ENCODE assay signal across 15 cellular contexts in the genomic region with DNA sequence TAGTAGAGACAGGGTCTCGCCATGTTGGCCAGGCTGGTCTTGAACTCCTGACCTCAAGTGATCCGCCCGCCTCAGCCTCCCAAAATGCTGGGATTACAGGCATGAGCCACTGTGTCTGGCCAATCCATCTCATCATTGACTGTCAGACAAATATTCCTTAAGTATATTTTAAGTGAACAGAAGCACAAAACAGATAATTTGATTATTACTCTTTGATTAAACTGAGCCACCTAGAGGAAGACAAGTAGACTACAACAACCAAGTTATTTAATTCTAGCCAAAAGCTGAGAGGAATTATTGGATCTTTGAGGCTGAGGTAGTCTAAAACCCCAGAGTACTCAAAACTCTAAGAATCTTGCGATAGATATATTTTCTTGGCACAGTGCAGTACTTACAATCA. TPM values are rescaled to one million over a fixed set of nuclear protein-coding genes. Genes with fewer than 3 reads are reported as not detected.
DNase-seq lines count a peak whose midpoint lies in the region; ATAC-seq and TF ChIP-seq lines count a peak whose summit lies in the region.
"Had no signal": no experiment of that assay in that cellular context is flagged by ENCODE, and none has a peak within 500 bp of the region (broad histone marks: within the 10 kb centered on the region; RNA-seq: fewer than 3 reads in every experiment).

No MANE protein-coding gene starts in this region.

- H3K9me3 Mint-ChIP-seq in activated T-helper 1 cell treated with anti-CD3 and anti-CD28 coated beads, Interleukin-12 subunit alpha, Interleukin-12 subunit beta, Interleukin-2, Interleukin-4 antibody, amounts not matched to agents 30 ng/mL and 10 ng/mL and 1 ng/mL, durations not matched to agents 14 hours and 24 hours and 36 hours, result no peaks in the 10 kb centered on the region
- no peaks in the 10 kb centered on the region for H3K9me3 Mint-ChIP-seq in mesothelial cell of epicardium

- no peak overlapping the region for H3K9ac ChIP-seq in IMR-90 (ENCODE audit: low read depth, low read length)

- H3K23ac ChIP-seq in IMR-90 (ENCODE audit: low read depth, low read length), result no peak overlapping the region

- no peaks in the 10 kb centered on the region for H4K20me1 ChIP-seq in IMR-90 (ENCODE audit: insufficient read depth, low read length)

- H3K9me3 ChIP-seq in IMR-90 (ENCODE audit: control insufficient read depth, insufficient read depth, low read length), result no peaks in the 10 kb centered on the region
- H3K9me3 ChIP-seq: breast epithelium, esophagus muscularis mucosa had no signal

- H3K14ac ChIP-seq in IMR-90 (replicated peaks; ENCODE audit: low read depth, low read length), result no peak overlapping the region

- dilution Hi-C loops in IMR-90 (cut with HindIII; ENCODE audit: low sequenced_read_pairs, unreplicated experiment), result no loop called here

- no peak overlapping the region for H2BK5ac ChIP-seq in IMR-90 (ENCODE audit: low read depth, low read length, poor library complexity, severe bottlenecking)

- no peak overlapping the region for H3K4me3 Mint-ChIP-seq in activated T-helper 1 cell treated with anti-CD3 and anti-CD28 coated beads, Interleukin-12 subunit alpha, Interleukin-12 subunit beta, Interleukin-2, Interleukin-4 antibody, amounts not matched to agents 30 ng/mL and 10 ng/mL and 1 ng/mL, durations not matched to agents 14 hours and 24 hours and 36 hours
- no peak overlapping the region for H3K4me3 Mint-ChIP-seq in mesothelial cell of epicardium

- H2BK120ac ChIP-seq in IMR-90 (ENCODE audit: low read depth, low read length), result no peak overlapping the region

- no peaks in the 10 kb centered on the region for H3K27me3 ChIP-seq in IMR-90 (ENCODE audit: control insufficient read depth, insufficient read depth, low read length)
- H3K27me3 ChIP-seq: breast epithelium, esophagus muscularis mucosa had no signal

- no peaks in the 10 kb centered on the region for H3K4me1 Mint-ChIP-seq in activated T-helper 1 cell treated with anti-CD3 and anti-CD28 coated beads, Interleukin-12 subunit alpha, Interleukin-12 subunit beta, Interleukin-2, Interleukin-4 antibody, amounts not matched to agents 30 ng/mL and 10 ng/mL and 1 ng/mL, durations not matched to agents 14 hours and 24 hours and 36 hours (ENCODE audit: low read depth)
- H3K4me1 Mint-ChIP-seq in mesothelial cell of epicardium, result no peaks in the 10 kb centered on the region

- H2AK9ac ChIP-seq in IMR-90 (replicated peaks; ENCODE audit: low read depth, low read length, poor library complexity), result no peak overlapping the region

- peaks cover 0 to 4% of the 10 kb centered on the region in 2 experiments; a peak in 1 of 4 replicates for H3K79me1 ChIP-seq in IMR-90 (ENCODE audit: low read depth in 1 of 2, low read length in 2 of 2)

- no CpG with 5 or more reads among the region's 4 CpGs for WGBS in IMR-90 (ENCODE audit: extremely low coverage in 2 of 2, insufficient read length in 1 of 2), 2 experiments

- H3K27ac ChIP-seq in IMR-90 (ENCODE audit: insufficient read depth, low read length) (no peak overlapping the region), RWPE1 (no peak overlapping the region)
- H3K27ac ChIP-seq: breast epithelium, esophagus muscularis mucosa had no signal

- no peak overlapping the region for H4K8ac ChIP-seq in IMR-90 (ENCODE audit: low read depth in 2 of 2, low read length in 2 of 2)

- in situ Hi-C loops in IMR-90 (cut with MboI; ENCODE audit: low sequenced_read_pairs), result no loop called here

- no peak overlapping the region for H2AK5ac ChIP-seq in IMR-90 (ENCODE audit: low read depth, low read length)

- no peak overlapping the region for H4K5ac ChIP-seq in IMR-90 (ENCODE audit: low read depth, low read length)

- DNase-seq in DMS53 (lab: John Stamatoyannopoulos, UW) (peak; percentile 23), DMS53 treated with DMSO at 0.1 percent for 48 hours (lab: John Stamatoyannopoulos, UW; ENCODE audit: unreplicated experiment) (no peak), IMR-90 (peak; percentile 13), mesothelial cell of epicardium (ENCODE audit: low spot score in 2 of 2, unreplicated experiment in 2 of 2) (no peak), COR-L47 (lab: John Stamatoyannopoulos, UW) (no peak), middle frontal gyrus (ENCODE audit: extremely low spot score, low spot score) (no peak), RWPE1 (ENCODE audit: low spot score) (no peak)
- no peak for DNase-seq in activated T-helper 1 cell treated with anti-CD3 and anti-CD28 coated beads, Interleukin-12 subunit alpha, Interleukin-12 subunit beta, Interleukin-2, Interleukin-4 antibody, amounts not matched to agents 30 ng/mL and 10 ng/mL and 1 ng/mL, durations not matched to agents 14 hours and 24 hours and 36 hours (ENCODE audit: low spot score)
- DNase-seq: 8988T; activated CD4-positive, alpha-beta T cell treated with anti-CD3 and anti-CD28 coated beads, Interleukin-2, amount 50 U/mL, for 1 hour; activated gamma-delta T cell; NCI-H1092; NCI-H510A treated with DMSO at 0.1 percent for 48 hours had no signal

- no peak overlapping the region for H3K4me3 ChIP-seq in IMR-90 (ENCODE audit: insufficient read depth, low read depth, low read length)
- H3K4me3 ChIP-seq: breast epithelium, esophagus muscularis mucosa had no signal

- no peak overlapping the region for H3K4ac ChIP-seq in IMR-90 (ENCODE audit: low read depth, low read length)

- no peak overlapping the region for H2BK15ac ChIP-seq in IMR-90 (ENCODE audit: low read depth, low read length)

- H3K18ac ChIP-seq in IMR-90 (ENCODE audit: low read depth, low read length), result no peak overlapping the region

- no peak overlapping the region for H2BK20ac ChIP-seq in IMR-90 (ENCODE audit: low read depth, low read length)

- H3K36me3 Mint-ChIP-seq in activated T-helper 1 cell treated with anti-CD3 and anti-CD28 coated beads, Interleukin-12 subunit alpha, Interleukin-12 subunit beta, Interleukin-2, Interleukin-4 antibody, amounts not matched to agents 30 ng/mL and 10 ng/mL and 1 ng/mL, durations not matched to agents 14 hours and 24 hours and 36 hours (ENCODE audit: low read depth), result peaks cover 26% of the 10 kb centered on the region
- peaks cover 11% of the 10 kb centered on the region for H3K36me3 Mint-ChIP-seq in mesothelial cell of epicardium

- POLR2A ChIA-PET in IMR-90 (lab: Charles Lee; ENCODE audit: unreplicated experiment), result no interaction called here
- POLR2A ChIA-PET in RWPE1 (lab: Yijun Ruan, JAX; ENCODE audit: low non-redundant PET), result no interaction called here

- peak overlapping the region; percentile 41 for H3K27ac Mint-ChIP-seq in activated T-helper 1 cell treated with anti-CD3 and anti-CD28 coated beads, Interleukin-12 subunit alpha, Interleukin-12 subunit beta, Interleukin-2, Interleukin-4 antibody, amounts not matched to agents 30 ng/mL and 10 ng/mL and 1 ng/mL, durations not matched to agents 14 hours and 24 hours and 36 hours
- no peak overlapping the region for H3K27ac Mint-ChIP-seq in mesothelial cell of epicardium

- no TSS peak for BruUV-seq in IMR-90 (replicated peaks; lab: Mats Ljungman, UMichigan)

- peaks cover 2% of the 10 kb centered on the region; the same call in 1 of the 2 replicates for H3K36me3 ChIP-seq in IMR-90 (ENCODE audit: control insufficient read depth, insufficient read depth, low read length)
- H3K36me3 ChIP-seq: breast epithelium, esophagus muscularis mucosa had no signal

- no peak overlapping the region for H2AFZ ChIP-seq in IMR-90 (replicated peaks; ENCODE audit: low read length, poor library complexity)

- TF ChIP-seq CTCF in IMR-90 (conservative IDR thresholded peaks at IDR 0.05; ENCODE audit: low read depth, low read length) (peak; percentile 39), mesothelial cell of epicardium (IDR thresholded peaks at IDR 0.05; ENCODE audit: unreplicated experiment) (peak; percentile 16), RWPE1 (conservative IDR thresholded peaks at IDR 0.05; ENCODE audit: low read depth) (no peak; the same call in 1 of the 2 replicates)

- ATAC-seq in IMR-90 (ENCODE audit: low read depth), result no peak

- CTCF ChIA-PET in IMR-90 (lab: Yijun Ruan, JAX) (interaction anchor here (0.6 to 1.5 kb wide), 5 partner anchors 9 to 1550 kb away, joined by 3 to 8 read pairs (median 3); no protein-coding TSS in a partner anchor), RWPE1 (lab: Yijun Ruan, JAX) (no interaction called here)

- H3K4me1 ChIP-seq in IMR-90 (ENCODE audit: control insufficient read depth, insufficient read depth, low read length), result peaks cover 9% of the 10 kb centered on the region
- H3K4me1 ChIP-seq: breast epithelium, esophagus muscularis mucosa had no signal

- no peak for TF ChIP-seq POLR2A in IMR-90 (IDR thresholded peaks at IDR 0.05; ENCODE audit: low read depth, low read length)

- no peaks in the 10 kb centered on the region for H3K27me3 Mint-ChIP-seq in activated T-helper 1 cell treated with anti-CD3 and anti-CD28 coated beads, Interleukin-12 subunit alpha, Interleukin-12 subunit beta, Interleukin-2, Interleukin-4 antibody, amounts not matched to agents 30 ng/mL and 10 ng/mL and 1 ng/mL, durations not matched to agents 14 hours and 24 hours and 36 hours (ENCODE audit: insufficient read depth)
- no peaks in the 10 kb centered on the region for H3K27me3 Mint-ChIP-seq in mesothelial cell of epicardium (ENCODE audit: low read depth)

- no peak overlapping the region for H4K91ac ChIP-seq in IMR-90 (ENCODE audit: insufficient read depth, low read depth, low read length)

- H3K4me2 ChIP-seq in IMR-90 (ENCODE audit: low read depth, low read length), result no peak overlapping the region

- H3K56ac ChIP-seq in IMR-90 (ENCODE audit: extremely low read depth, insufficient read depth, low read length), result no peak overlapping the region

- intact Hi-C loops in IMR-90 (cut with micrococcal nuclease), result no loop called here
- intact Hi-C loops in activated T-helper 1 cell treated with anti-CD3 and anti-CD28 coated beads, Interleukin-12 subunit alpha, Interleukin-12 subunit beta, Interleukin-2, Interleukin-4 antibody, amounts not matched to agents 30 ng/mL and 10 ng/mL and 1 ng/mL, durations not matched to agents 14 hours and 24 hours and 36 hours (cut with micrococcal nuclease), result loop anchor here (2.0 kb wide), 1 partner anchor 17 kb away; no protein-coding TSS in a partner anchor

- no peaks in the 10 kb centered on the region for H3K9me1 ChIP-seq in IMR-90 (ENCODE audit: insufficient read depth, low read length)

- TF ChIP-seq RAD21 in IMR-90 (IDR thresholded peaks at IDR 0.05; ENCODE audit: low read length), result no peak

RNA-seq across cellular contexts. Expression of a gene that starts 1.2 kb away (rescaled TPM):
- total RNA-seq in IMR-90 (2012; rRNA removed), result not detected in 2 replicates
- polyA plus RNA-seq in IMR-90 (2012; rRNA removed), result not detected in 2 replicates
- polyA plus RNA-seq in IMR-90 (2012; cell fraction: cytosol; rRNA removed), result not detected in 2 replicates
- not detected in 2 replicates for polyA plus RNA-seq in IMR-90 (2012; cell fraction: nucleus; rRNA removed; ENCODE audit: low replicate concordance)
- not detected in 2 replicates for total RNA-seq in activated T-helper 1 cell treated with anti-CD3 and anti-CD28 coated beads, Interleukin-12 subunit alpha, Interleukin-12 subunit beta, Interleukin-2, Interleukin-4 antibody, amounts not matched to agents 30 ng/mL and 10 ng/mL and 1 ng/mL, durations not matched to agents 14 hours and 24 hours and 36 hours
- 0.25 TPM in 1 of 3 replicates, not detected in the others for total RNA-seq in mesothelial cell of epicardium
- total RNA-seq: esophagus muscularis mucosa had no signal

RNA-seq across cellular contexts. Expression of a gene that starts 54.4 kb away (rescaled TPM):
- total RNA-seq in IMR-90 (2012; rRNA removed) (22.6 and 30.3 TPM in 2 replicates), mesothelial cell of epicardium (23.3 to 25.9 TPM (median 24.7 TPM) in 3 replicates)
- 15.9 and 16.0 TPM in 2 replicates for polyA plus RNA-seq in IMR-90 (2012; rRNA removed)
- polyA plus RNA-seq in IMR-90 (2012; cell fraction: cytosol; rRNA removed), result 2.7 and 6.0 TPM in 2 replicates
- 3.2 and 9.7 TPM in 2 replicates for polyA plus RNA-seq in IMR-90 (2012; cell fraction: nucleus; rRNA removed; ENCODE audit: low replicate concordance)
- total RNA-seq in activated T-helper 1 cell treated with anti-CD3 and anti-CD28 coated beads, Interleukin-12 subunit alpha, Interleukin-12 subunit beta, Interleukin-2, Interleukin-4 antibody, amounts not matched to agents 30 ng/mL and 10 ng/mL and 1 ng/mL, durations not matched to agents 14 hours and 24 hours and 36 hours, result 109 and 123 TPM in 2 replicates

Comparison
In these comparisons a context has a peak if more than half of its experiments do, and no peak if none do; other contexts are left out.
1. DNase-seq: peak in DMS53 (single experiment) and IMR-90 (single experiment); none in DMS53 treated with DMSO at 0.1 percent for 48 hours (single experiment), activated T-helper 1 cell treated with anti-CD3 and anti-CD28 coated beads, Interleukin-12 subunit alpha, Interleukin-12 subunit beta, Interleukin-2, Interleukin-4 antibody, amounts not matched to agents 30 ng/mL and 10 ng/mL and 1 ng/mL, durations not matched to agents 14 hours and 24 hours and 36 hours (single experiment), mesothelial cell of epicardium (0 of 2), COR-L47 (single experiment), middle frontal gyrus (single experiment) and RWPE1 (single experiment).